Comparison of ENCODE assay signal across 8 cellular contexts in genomic region chr1:17239420-17239819, GRCh38. TPM values are rescaled to one million over a fixed set of nuclear protein-coding genes. Genes with fewer than 3 reads are reported as not detected.
DNase-seq lines count a peak whose midpoint lies in the region; ATAC-seq and TF ChIP-seq lines count a peak whose summit lies in the region.

No MANE protein-coding gene starts in this region.

- peak in 1 of 2 donors; percentile 58 for TF ChIP-seq POLR2A in adrenal gland (IDR thresholded peaks at IDR 0.05)
- TF ChIP-seq POLR2A in vagina (IDR thresholded peaks at IDR 0.05): no peak

- no peak overlapping the region for H3K4me3 ChIP-seq in adrenal gland
- H3K4me3 ChIP-seq in vagina: no peak overlapping the region

- in situ Hi-C loops in GM13977 (cut with MboI; ENCODE audit: low pct_unique_long_range_greater_than_20kb, low sequenced_read_pairs, unreplicated experiment): loop anchor here (5.0 to 25.0 kb wide), 2 partner anchors 117 to 627 kb away; partner anchors contain the start of gene NBPF1

- ATAC-seq in GM21825 (IDR thresholded peaks at IDR 0.05; ENCODE audit: unreplicated experiment): no peak

- H3K27me3 ChIP-seq in adrenal gland (no peaks in the 10 kb centered on the region), vagina (no peaks in the 10 kb centered on the region)

- H3K27ac ChIP-seq in adrenal gland (no peak overlapping the region), vagina (no peak overlapping the region)

- no peaks in the 10 kb centered on the region for H3K9me3 ChIP-seq in adrenal gland (replicated peaks in 1 of 3)
- no peaks in the 10 kb centered on the region for H3K9me3 ChIP-seq in vagina

- H3K4me1 ChIP-seq in adrenal gland (replicated peaks in 1 of 2) (no peaks in the 10 kb centered on the region), vagina (no peaks in the 10 kb centered on the region)

- intact Hi-C loops in adrenal gland (cut with DNase I) (loop anchor here in 1 of 2 donors (5.0 kb wide), 1 partner anchor 117 kb away; no protein-coding TSS in a partner anchor), vagina (cut with DNase I) (loop anchor here (5.0 kb wide), 1 partner anchor 117 kb away; no protein-coding TSS in a partner anchor)

- H3K36me3 ChIP-seq in adrenal gland (replicated peaks in 1 of 2) (no peaks in the 10 kb centered on the region), vagina (no peaks in the 10 kb centered on the region)

- WGBS in adrenal gland, 4 donors: 32 to 44% (median 38%) methylated on average over 1 of the region's 1 CpG

- TF ChIP-seq CTCF in GM13977 (IDR thresholded peaks at IDR 0.05; ENCODE audit: extremely low read depth, insufficient read depth, missing control alignments): no peak
- TF ChIP-seq CTCF in adrenal gland (IDR thresholded peaks at IDR 0.05): no peak
- TF ChIP-seq CTCF in vagina (IDR thresholded peaks at IDR 0.05): no peak

- DNase-seq in C1 segment of cervical spinal cord (lab: John Stamatoyannopoulos, UW) (peak in 8 of 14 donors; percentile 8 to 41 (median 24)), GM13977 (ENCODE audit: low spot score) (peak; percentile 75), NCI-H2196 (lab: John Stamatoyannopoulos, UW; ENCODE audit: unreplicated experiment) (peak; percentile 84), adrenal gland (peak; percentile 46 to 77 (median 67)), iPS-NIHi11 (ENCODE audit: low spot score) (peak; percentile 94), vagina (ENCODE audit: extremely low spot score in 2 of 2) (no peak)
- DNase-seq in stimulated activated CD4-positive, alpha-beta T cell treated with anti-CD3 and anti-CD28 coated beads, Interleukin-12 subunit alpha, Interleukin-12 subunit beta, amount 100 ng/mL, for 4 hours: no peak

RNA-seq across cellular contexts. Expression of gene PADI3, which starts 9.5 kb away (rescaled TPM):
- not detected for total RNA-seq in adrenal gland
- not detected for polyA plus RNA-seq in adrenal gland
- total RNA-seq in vagina: 7.1 TPM

RNA-seq across cellular contexts. Expression of gene PADI1, which starts 34.5 kb away (rescaled TPM):
- total RNA-seq in adrenal gland (not detected), vagina (46.4 TPM)
- polyA plus RNA-seq in adrenal gland: under 1 TPM in 2 of 3 donors, not detected in 1; 0.08 to 0.10 TPM

Comparison
In these comparisons a context has a peak if more than half of its experiments do, and no peak if none do; other contexts are left out.
1. DNase-seq: peak in C1 segment of cervical spinal cord (8 of 14), GM13977 (single experiment), NCI-H2196 (single experiment), adrenal gland (7 of 7) and iPS-NIHi11 (single experiment); none in vagina (0 of 2) and stimulated activated CD4-positive, alpha-beta T cell treated with anti-CD3 and anti-CD28 coated beads, Interleukin-12 subunit alpha, Interleukin-12 subunit beta, amount 100 ng/mL, for 4 hours (single experiment).
2. RNA of gene PADI1, which starts 34.5 kb away (total RNA-seq): 46.4 TPM in vagina (single experiment); not detected in adrenal gland; every median in the first group is over 10 times any median in the second.